ENCODE assay signal across 12 cellular contexts in genomic region chr2:173991857-173992588, GRCh38. TPM values are rescaled to one million over a fixed set of nuclear protein-coding genes. Genes with fewer than 3 reads are reported as not detected.
DNase-seq lines count a peak whose midpoint lies in the region; ATAC-seq and TF ChIP-seq lines count a peak whose summit lies in the region.
"Had no signal": no experiment of that assay in that cellular context is flagged by ENCODE, and none has a peak within 500 bp of the region (broad histone marks: within the 10 kb centered on the region; RNA-seq: fewer than 3 reads in every experiment).

No MANE protein-coding gene starts in this region.

- H3K27me3 ChIP-seq in SK-N-SH (ENCODE audit: insufficient read depth) (no peaks in the 10 kb centered on the region), smooth muscle cell (ENCODE audit: low read depth) (no peaks in the 10 kb centered on the region)

- no peak for TF ChIP-seq RAD21 in SK-N-SH (IDR thresholded peaks at IDR 0.05; ENCODE audit: low read length)

- POLR2A ChIA-PET in SK-N-SH (lab: Yijun Ruan, JAX): interaction anchor here (0.6 kb wide), 1 partner anchor 34 kb away, joined by 4 read pairs; no protein-coding TSS in a partner anchor

- H3K4me2 ChIP-seq in SK-N-SH: no peak overlapping the region
- no peak overlapping the region for H3K4me2 ChIP-seq in smooth muscle cell

- peak; percentile 36 for DNase-seq in SK-N-SH
- peak; percentile 65 for DNase-seq in myocyte (ENCODE audit: low read depth)
- DNase-seq in KBM-7: no peak
- DNase-seq in NK-92 treated with Interleukin-12 subunit alpha and Interleukin-12 subunit beta, amount 100 ng/mL, for 24 hours (lab: John Stamatoyannopoulos, UW): no peak
- no peak for DNase-seq in smooth muscle cell (lab: John Stamatoyannopoulos, UW; ENCODE audit: unreplicated experiment)
- DNase-seq: ACHN; activated CD8-positive, alpha-beta memory T cell treated with anti-CD3 and anti-CD28 coated beads, Interleukin-2, amount 10 ng/mL, durations not matched to agents 7 days and 5 days; NCI-H1436 treated with DMSO at 0.1 percent for 48 hours; SW 1271 had no signal

- H3K4me1 ChIP-seq in SK-N-SH (ENCODE audit: control insufficient read depth in 1 of 2, insufficient read depth in 2 of 2, low read depth in 1 of 2, low read length in 1 of 2) (peaks cover 0 to 15% of the 10 kb centered on the region in 2 experiments; a peak in 2 of 4 replicates), smooth muscle cell (ENCODE audit: low read depth) (no peaks in the 10 kb centered on the region)

- ATAC-seq in SK-N-SH treated with all-trans-retinoic acid at 6 μM for 48 hours: no peak; the same call in 2 of the 3 replicates
- peak; percentile 72 for ATAC-seq in esophagus mucosa
- no peak for ATAC-seq in GM21717 (IDR thresholded peaks at IDR 0.05; ENCODE audit: unreplicated experiment)
- ATAC-seq: activated CD8-positive, alpha-beta memory T cell treated with anti-CD3 and anti-CD28 coated beads, Interleukin-2, amount 10 ng/mL, durations not matched to agents 7 days and 5 days had no signal

- no peak overlapping the region for H3K4me3 ChIP-seq in SK-N-SH (ENCODE audit: low read depth in 2 of 2, low read length in 1 of 2)
- no peak overlapping the region for H3K4me3 ChIP-seq in smooth muscle cell

- TF ChIP-seq EP300 in SK-N-SH (IDR thresholded peaks at IDR 0.05; ENCODE audit: borderline replicate concordance in 1 of 2, low read depth in 1 of 2, low read length in 1 of 2): no peak

- H3K9me3 ChIP-seq in SK-N-SH (no peaks in the 10 kb centered on the region), smooth muscle cell (replicated peaks; ENCODE audit: low read depth) (no peaks in the 10 kb centered on the region)

- TF ChIP-seq CTCF in SK-N-SH (IDR thresholded peaks at IDR 0.05) (no peak), smooth muscle cell (IDR thresholded peaks at IDR 0.05; ENCODE audit: borderline replicate concordance, insufficient read depth, poor library complexity, severe bottlenecking) (no peak)

- H4K20me1 ChIP-seq in SK-N-SH (ENCODE audit: insufficient read depth) (no peaks in the 10 kb centered on the region), smooth muscle cell (ENCODE audit: low read depth) (no peaks in the 10 kb centered on the region)

- H3K27ac ChIP-seq in SK-N-SH (ENCODE audit: low read depth in 2 of 2, low read length in 1 of 2): peak overlapping the region in 1 of 2 experiments; percentile 58; a peak in 1 of 4 replicates
- H3K27ac ChIP-seq in smooth muscle cell (ENCODE audit: low read depth): no peak overlapping the region

- in situ Hi-C loops in KBM-7 (cut with MboI; ENCODE audit: low pct_unique_long_range_greater_than_20kb, low sequenced_read_pairs): no loop called here

- H2AFZ ChIP-seq in SK-N-SH (ENCODE audit: low read depth): no peak overlapping the region
- no peak overlapping the region for H2AFZ ChIP-seq in smooth muscle cell (ENCODE audit: low read depth)

- H3K9ac ChIP-seq in SK-N-SH: no peak overlapping the region
- no peak overlapping the region for H3K9ac ChIP-seq in smooth muscle cell (ENCODE audit: low read depth)

- H3K36me3 ChIP-seq in SK-N-SH (replicated peaks in 1 of 2; ENCODE audit: control insufficient read depth in 1 of 2, insufficient read depth in 2 of 2, low read length in 1 of 2) (no peaks in the 10 kb centered on the region), smooth muscle cell (ENCODE audit: low read depth) (no peaks in the 10 kb centered on the region)

- H3F3A ChIP-seq in SK-N-SH (replicated peaks; ENCODE audit: insufficient read depth) (no peaks in the 10 kb centered on the region), smooth muscle cell (ENCODE audit: low read depth) (no peaks in the 10 kb centered on the region)

- no peaks in the 10 kb centered on the region for H3K9me2 ChIP-seq in SK-N-SH

- WGBS in SK-N-SH (ENCODE audit: low lambda C conversion rate): 75% methylated on average over 5 of the region's 5 CpGs
- 81% methylated on average over 5 of the region's 5 CpGs for WGBS in smooth muscle cell (ENCODE audit: low lambda C conversion rate)

- H3K79me2 ChIP-seq in SK-N-SH (ENCODE audit: insufficient read depth) (no peaks in the 10 kb centered on the region), smooth muscle cell (ENCODE audit: low read depth) (no peaks in the 10 kb centered on the region)

- CTCF ChIA-PET in SK-N-SH (lab: Yijun Ruan, JAX): interaction anchor here (0.6 to 1.8 kb wide), 6 partner anchors 9 to 349 kb away, joined by 3 to 4 read pairs (median 3); no protein-coding TSS in a partner anchor

TF ChIP-seq in SK-N-SH, 30 proteins besides CTCF, POLR2A, EP300 and RAD21:
- no peak for TF ChIP-seq FOXM1 (IDR thresholded peaks at IDR 0.05; ENCODE audit: low read depth)
- TF ChIP-seq MXI1 (IDR thresholded peaks at IDR 0.05; ENCODE audit: low read depth, low read length): 0 out of 2 replicates have a peak, but pooled peaks have one; percentile 25
- no peak for TF ChIP-seq SMC3 (IDR thresholded peaks at IDR 0.05; ENCODE audit: low read depth, low read length)
- no peak for TF ChIP-seq GATA2 (CRISPR knock-in tag; IDR thresholded peaks at IDR 0.05)

TF ChIP-seq in SK-N-SH treated with all-trans-retinoic acid at 6 μM for 48 hours, 23 proteins besides CTCF, POLR2A, EP300 and RAD21 (continues in another document):
- TF ChIP-seq CSDC2 (CRISPR knock-in tag; IDR thresholded peaks at IDR 0.05) (no peak), CSRNP3 (CRISPR knock-in tag; IDR thresholded peaks at IDR 0.05) (no peak), PATZ1 (CRISPR knock-in tag; IDR thresholded peaks at IDR 0.05; ENCODE audit: borderline replicate concordance) (no peak), CREB5 (CRISPR knock-in tag; IDR thresholded peaks at IDR 0.05; ENCODE audit: low read depth) (no peak), ISL1 (CRISPR knock-in tag; IDR thresholded peaks at IDR 0.05) (no peak), OSR1 (CRISPR knock-in tag; IDR thresholded peaks at IDR 0.05) (no peak)

RNA-seq across cellular contexts. Expression of gene SP3, which starts 26.9 kb away (rescaled TPM):
- 23.1 and 28.9 TPM in 2 replicates for polyA plus RNA-seq in SK-N-SH (2012; rRNA removed)
- 25.0 and 30.2 TPM in 2 replicates for polyA plus RNA-seq in SK-N-SH (2012; cell fraction: cytosol; rRNA removed)
- polyA plus RNA-seq in SK-N-SH (2012; cell fraction: nucleus; rRNA removed): 12.7 and 27.2 TPM in 2 replicates
- total RNA-seq in esophagus mucosa: 51.1 TPM
- total RNA-seq in myocyte: 53.2 and 73.6 TPM in 2 replicates
- 17.8 TPM for polyA plus RNA-seq in myocyte (2012)
- total RNA-seq in smooth muscle cell: 84.5 and 109 TPM in 2 replicates
- 24.5 and 31.4 TPM in 2 replicates for polyA plus RNA-seq in smooth muscle cell

Comparison
In these comparisons a context has a peak if more than half of its experiments do, and no peak if none do; other contexts are left out.
1. DNase-seq: peak in SK-N-SH (single experiment) and myocyte (single experiment); none in KBM-7 (single experiment), NK-92 treated with Interleukin-12 subunit alpha and Interleukin-12 subunit beta, amount 100 ng/mL, for 24 hours (single experiment) and smooth muscle cell (single experiment).